In the genomic region with DNA sequence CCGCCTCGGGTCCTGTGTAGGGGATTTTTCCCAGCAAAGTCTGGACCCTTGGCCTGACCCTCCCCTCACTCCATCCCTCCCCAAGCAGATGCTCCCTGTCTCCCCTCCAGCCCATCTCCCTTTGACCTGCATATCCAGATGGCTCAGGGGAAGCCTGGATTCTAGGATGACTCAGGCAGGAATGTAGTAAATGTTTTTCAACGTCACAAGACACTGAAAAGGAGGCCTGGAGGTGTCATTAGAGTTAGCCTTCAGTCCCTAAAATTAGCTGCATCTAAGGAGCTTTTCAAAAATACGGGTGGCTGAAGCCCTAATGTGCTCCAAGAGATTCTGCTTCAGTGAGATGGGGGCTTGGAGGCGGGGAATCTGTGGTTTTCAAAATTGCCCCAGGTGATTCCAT, we compare ENCODE assay signal across 22 cellular contexts. TPM values are rescaled to one million over a fixed set of nuclear protein-coding genes. Genes with fewer than 3 reads are reported as not detected.
A peak's percentile ranks its signal among the peaks of the same experiment; 100 is the strongest.
DNase-seq lines count a peak whose midpoint lies in the region; ATAC-seq and TF ChIP-seq lines count a peak whose summit lies in the region.
"Had no signal": no experiment of that assay in that cellular context is flagged by ENCODE, and none has a peak within 500 bp of the region (broad histone marks: within the 10 kb centered on the region; RNA-seq: fewer than 3 reads in every experiment).

No MANE protein-coding gene starts in this region.

- in situ Hi-C loops in mammary epithelial cell (cut with MboI; ENCODE audit: low sequenced_read_pairs in 2 of 2), result no loop called here

- H3K79me2 ChIP-seq in mammary epithelial cell (ENCODE audit: insufficient read depth, low read length), result no peaks in the 10 kb centered on the region

- H3K27me3 ChIP-seq in BLaER1, result no peaks in the 10 kb centered on the region
- H3K27me3 ChIP-seq in mammary epithelial cell (ENCODE audit: insufficient read depth, low read length), result no peaks in the 10 kb centered on the region

- dilution Hi-C loops in mammary epithelial cell (cut with HindIII; ENCODE audit: low sequenced_read_pairs), result loop anchor here (5.0 kb wide), 2 partner anchors 72 to 78 kb away; no protein-coding TSS in a partner anchor

- no peaks in the 10 kb centered on the region for H4K20me1 ChIP-seq in BLaER1
- no peaks in the 10 kb centered on the region for H4K20me1 ChIP-seq in mammary epithelial cell (ENCODE audit: insufficient read depth, low read length)

- ATAC-seq in HG02678 (IDR thresholded peaks at IDR 0.05; ENCODE audit: unreplicated experiment) (no peak), GM18873 (IDR thresholded peaks at IDR 0.05; ENCODE audit: low FRiP score, unreplicated experiment) (no peak)
- ATAC-seq: activated CD4-positive, CD25-positive, alpha-beta regulatory T cell treated with anti-CD3 and anti-CD28 coated beads, Interleukin-2, amount 50 U/mL, for 24 hours; activated T-helper 17 cell treated with anti-CD3 and anti-CD28 coated beads, Interleukin-2, amount 50 U/mL, for 72 hours had no signal

- H3K4me3 ChIP-seq in BLaER1 (no peak overlapping the region), HFF-Myc (replicated peaks; ENCODE audit: low read depth, low read length) (no peak overlapping the region), mammary epithelial cell (replicated peaks in 1 of 3; ENCODE audit: insufficient read depth in 1 of 3, low read depth in 2 of 3, low read length in 3 of 3) (no peak overlapping the region), mesodermal cell (ENCODE audit: extremely low read depth, insufficient read depth, low read length, poor library complexity, severe bottlenecking) (no peak overlapping the region)
- H3K4me3 ChIP-seq: left ventricle myocardium inferior, SJSA1 had no signal

- H3K9ac ChIP-seq in BLaER1, result no peak overlapping the region
- no peak overlapping the region for H3K9ac ChIP-seq in mammary epithelial cell (ENCODE audit: insufficient read depth, low read length)

- no peak overlapping the region for H2AFZ ChIP-seq in mammary epithelial cell (ENCODE audit: low read depth, low read length)

- WGBS in mammary epithelial cell (ENCODE audit: low coverage, missing lambda C conversion rate), result 55% methylated on average over 5 of the region's 5 CpGs
- WGBS in mesodermal cell (ENCODE audit: insufficient coverage in 2 of 2), 2 experiments, result 73 to 76% methylated on average over 2 to 3 of the region's 5 CpGs

- no peak for TF ChIP-seq CTCF in HFF-Myc (IDR thresholded peaks at IDR 0.05; ENCODE audit: low read depth, low read length, missing control alignments)
- no peak for TF ChIP-seq CTCF in mammary epithelial cell (conservative IDR thresholded peaks at IDR 0.05 in 1 of 2, IDR thresholded peaks at IDR 0.05 in 1 of 2; ENCODE audit: extremely low read depth in 1 of 2, insufficient read depth in 1 of 2, low read depth in 1 of 2, low read length in 2 of 2)

- H3K9me3 ChIP-seq in BLaER1 (no peaks in the 10 kb centered on the region), mammary epithelial cell (replicated peaks; ENCODE audit: insufficient read depth, low read length) (no peaks in the 10 kb centered on the region), mesodermal cell (ENCODE audit: control insufficient read depth, low read length) (no peaks in the 10 kb centered on the region)
- H3K9me3 ChIP-seq: left ventricle myocardium inferior, SJSA1 had no signal

- H3K4me1 ChIP-seq in BLaER1, result peaks cover 38% of the 10 kb centered on the region
- no peaks in the 10 kb centered on the region for H3K4me1 ChIP-seq in mammary epithelial cell (ENCODE audit: insufficient read depth, low read length)
- peaks cover 44% of the 10 kb centered on the region for H3K4me1 ChIP-seq in mesodermal cell (ENCODE audit: control insufficient read depth, insufficient read depth, low read length, poor library complexity, severe bottlenecking)
- H3K4me1 ChIP-seq: left ventricle myocardium inferior, SJSA1 had no signal

- CTCF ChIA-PET in mammary epithelial cell (lab: Charles Lee; ENCODE audit: low non-redundant PET), result no interaction called here

- no TSS peak for BruUV-seq in mammary epithelial cell (replicated peaks; lab: Mats Ljungman, UMichigan)

- intact Hi-C loops in mammary epithelial cell (cut with micrococcal nuclease), result no loop called here

- H3K27ac ChIP-seq in BLaER1 (no peak overlapping the region), mammary epithelial cell (ENCODE audit: insufficient read depth, low read depth, low read length) (no peak overlapping the region), mesodermal cell (ENCODE audit: low read depth, low read length, severe bottlenecking) (peak overlapping the region; percentile 84)
- H3K27ac ChIP-seq: left ventricle myocardium inferior, SJSA1 had no signal

- H3K4me2 ChIP-seq in BLaER1 (peak overlapping the region; percentile 21; the same call in 1 of the 2 replicates), mammary epithelial cell (ENCODE audit: insufficient read depth, low read depth, low read length) (no peak overlapping the region)

- no peaks in the 10 kb centered on the region for H3K36me3 ChIP-seq in BLaER1
- no peaks in the 10 kb centered on the region for H3K36me3 ChIP-seq in mammary epithelial cell (ENCODE audit: insufficient read depth, low read length)
- H3K36me3 ChIP-seq in mesodermal cell (ENCODE audit: control insufficient read depth, insufficient read depth, low read length), result no peaks in the 10 kb centered on the region
- H3K36me3 ChIP-seq: left ventricle myocardium inferior, SJSA1 had no signal

- peak; percentile 3 for DNase-seq in HFF-Myc (ENCODE audit: extremely low read depth, low read depth)
- DNase-seq in mammary epithelial cell, result peak; percentile 44
- no peak for DNase-seq in NCI-H748 (lab: John Stamatoyannopoulos, UW; ENCODE audit: unreplicated experiment)
- no peak for DNase-seq in activated gamma-delta T cell treated with Interleukin-2 at 50 U/mL for 16 hours
- DNase-seq: amygdala; cerebellar nuclear complex; left ventricle myocardium inferior; MM.1S; NCI-H1930; small intestine; stimulated activated CD4-positive, alpha-beta T cell treated with anti-CD3 and anti-CD28 coated beads, Interleukin-4, amount 100 ng/mL, for 24 hours; stimulated activated CD8-positive, alpha-beta memory T cell treated with anti-CD3 and anti-CD28 coated beads, Interleukin-4, amount 100 ng/mL, for 48 hours; substantia nigra had no signal

RNA-seq across cellular contexts. Expression of gene ACAN, which starts 7.2 kb away (rescaled TPM):
- under 1 TPM in 1 of 2 donors, not detected in 1; under 0.01 TPM for total RNA-seq in mammary epithelial cell
- polyA plus RNA-seq in mammary epithelial cell, result 0.10 TPM
- not detected for polyA minus RNA-seq in mammary epithelial cell
- polyA plus RNA-seq in mesodermal cell (2013, experiment 1 of 2), result 8.4 TPM
- polyA plus RNA-seq in mesodermal cell (2013, experiment 2 of 2), result 6.1 TPM
- total RNA-seq: activated CD8-positive, alpha-beta memory T cell treated with anti-CD3 and anti-CD28 coated beads for 36 hours; activated T-helper 17 cell treated with anti-CD3 and anti-CD28 coated beads, Interleukin-2, amount 50 U/mL, for 72 hours; left ventricle myocardium inferior; NCI-H460; SJSA1 had no signal

Comparison
In these comparisons a context has a peak if more than half of its experiments do, and no peak if none do; other contexts are left out.
1. DNase-seq: peak in HFF-Myc (single experiment) and mammary epithelial cell (single experiment); none in NCI-H748 (single experiment) and activated gamma-delta T cell treated with Interleukin-2 at 50 U/mL for 16 hours (single experiment).